Comparison of ENCODE assay signal across 9 cellular contexts in the genomic region with DNA sequence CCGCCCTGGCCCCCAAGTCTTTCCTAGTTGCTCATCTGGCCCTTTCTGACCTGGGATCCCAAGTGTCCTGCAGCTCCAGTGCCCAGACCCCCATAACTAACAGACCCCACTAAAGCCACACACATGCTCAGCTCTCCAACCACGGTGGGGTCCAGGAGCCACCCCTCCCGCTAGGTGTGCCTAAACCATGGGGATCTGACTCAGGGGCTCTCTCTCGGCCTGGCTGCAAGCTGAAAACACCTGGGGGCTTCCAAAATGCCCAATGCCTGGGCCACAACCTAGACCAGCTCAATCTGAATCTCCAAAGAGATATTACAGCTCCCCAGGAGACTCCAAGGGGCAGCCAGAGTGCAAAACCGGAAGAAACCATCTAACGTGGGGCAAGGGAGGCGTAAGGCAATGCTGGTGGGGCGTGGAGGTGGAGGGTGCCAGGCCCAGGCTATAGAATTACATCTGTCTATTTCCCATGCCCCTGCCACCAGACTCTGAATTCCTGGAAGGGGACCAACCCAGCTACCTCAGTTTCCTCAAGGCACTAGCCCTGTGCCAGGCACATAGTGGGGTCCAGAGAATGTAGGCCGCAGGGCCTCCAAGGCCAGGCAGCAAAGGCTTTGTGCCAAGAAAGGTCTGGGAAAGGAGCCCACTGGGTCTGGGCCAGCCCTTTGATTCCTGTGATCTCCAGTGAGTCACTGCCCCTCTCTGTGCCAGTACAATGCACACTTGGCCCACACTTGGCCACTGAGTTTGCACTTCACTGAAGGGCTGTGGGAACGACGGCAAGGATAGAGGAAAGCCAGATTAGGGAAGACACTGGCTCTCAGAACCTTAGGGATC. TPM values are rescaled to one million over a fixed set of nuclear protein-coding genes. Genes with fewer than 3 reads are reported as not detected.
DNase-seq lines count a peak whose midpoint lies in the region; ATAC-seq and TF ChIP-seq lines count a peak whose summit lies in the region.
"Had no signal": no experiment of that assay in that cellular context is flagged by ENCODE, and none has a peak within 500 bp of the region (broad histone marks: within the 10 kb centered on the region; RNA-seq: fewer than 3 reads in every experiment).

No MANE protein-coding gene starts in this region.

- DNase-seq in activated CD4-positive, alpha-beta T cell treated with anti-CD3 and anti-CD28 coated beads, Interleukin-2, amount 10 ng/mL, durations not matched to agents 24 days and 14 days = no peak
- DNase-seq in activated CD4-positive, alpha-beta T cell treated with anti-CD3 and anti-CD28 coated beads, Interleukin-2, amount 50 U/mL, for 1 hour = no peak
- DNase-seq in central memory CD8-positive, alpha-beta T cell (ENCODE audit: low spot score in 2 of 2) = no peak
- DNase-seq in memory B cell (ENCODE audit: low spot score in 2 of 2) = no peak
- DNase-seq in upper lobe of right lung = peak; percentile 84
- no peak for DNase-seq in SW480 (ENCODE audit: low spot score)
- no peak for DNase-seq in HT-29 (ENCODE audit: low spot score)

- ATAC-seq in central memory CD8-positive, alpha-beta T cell (replicated peaks; ENCODE audit: extremely low read depth, poor library complexity, severe bottlenecking) = no peak
- no peak for ATAC-seq in memory B cell (ENCODE audit: low read depth)
- ATAC-seq in upper lobe of right lung = peak; percentile 6
- no peak for ATAC-seq in HG03108 (IDR thresholded peaks at IDR 0.05; ENCODE audit: unreplicated experiment)

- H3K27ac Mint-ChIP-seq in activated CD4-positive, alpha-beta T cell treated with anti-CD3 and anti-CD28 coated beads, Interleukin-2, amount 10 ng/mL, durations not matched to agents 24 days and 14 days = peak overlapping the region; percentile 47
- peak overlapping the region; percentile 77 for H3K27ac Mint-ChIP-seq in central memory CD8-positive, alpha-beta T cell (ENCODE audit: low read depth)
- H3K27ac Mint-ChIP-seq in memory B cell = peak overlapping the region; percentile 64

- no peaks in the 10 kb centered on the region for H3K27me3 Mint-ChIP-seq in activated CD4-positive, alpha-beta T cell treated with anti-CD3 and anti-CD28 coated beads, Interleukin-2, amount 10 ng/mL, durations not matched to agents 24 days and 14 days
- H3K27me3 Mint-ChIP-seq in central memory CD8-positive, alpha-beta T cell = no peaks in the 10 kb centered on the region
- H3K27me3 Mint-ChIP-seq in memory B cell = no peaks in the 10 kb centered on the region

- no peak for TF ChIP-seq CTCF in upper lobe of right lung (IDR thresholded peaks at IDR 0.05)

- no peak overlapping the region for H3K4me3 ChIP-seq in upper lobe of right lung
- H3K4me3 ChIP-seq: BLaER1 treated with 17β-estradiol and CSF1 and Interleukin-3, amounts not matched to agents 10 nM and 100 nM had no signal

- peaks cover 34% of the 10 kb centered on the region for H3K4me1 ChIP-seq in upper lobe of right lung

- peaks cover 57% of the 10 kb centered on the region for H3K36me3 Mint-ChIP-seq in activated CD4-positive, alpha-beta T cell treated with anti-CD3 and anti-CD28 coated beads, Interleukin-2, amount 10 ng/mL, durations not matched to agents 24 days and 14 days (ENCODE audit: low read depth)
- peaks cover 34% of the 10 kb centered on the region for H3K36me3 Mint-ChIP-seq in central memory CD8-positive, alpha-beta T cell (ENCODE audit: insufficient read depth)
- H3K36me3 Mint-ChIP-seq in memory B cell = peaks cover 18% of the 10 kb centered on the region

- peaks cover 39% of the 10 kb centered on the region for H3K36me3 ChIP-seq in upper lobe of right lung

- peaks cover 39% of the 10 kb centered on the region for H3K4me1 Mint-ChIP-seq in activated CD4-positive, alpha-beta T cell treated with anti-CD3 and anti-CD28 coated beads, Interleukin-2, amount 10 ng/mL, durations not matched to agents 24 days and 14 days
- H3K4me1 Mint-ChIP-seq in central memory CD8-positive, alpha-beta T cell = peaks cover 69% of the 10 kb centered on the region
- peaks cover 42% of the 10 kb centered on the region for H3K4me1 Mint-ChIP-seq in memory B cell

- peak overlapping the region; percentile 36 for H3K27ac ChIP-seq in upper lobe of right lung

- H3K4me3 Mint-ChIP-seq in activated CD4-positive, alpha-beta T cell treated with anti-CD3 and anti-CD28 coated beads, Interleukin-2, amount 10 ng/mL, durations not matched to agents 24 days and 14 days = peak overlapping the region; percentile 17
- H3K4me3 Mint-ChIP-seq in central memory CD8-positive, alpha-beta T cell = peak overlapping the region; percentile 16
- no peak overlapping the region for H3K4me3 Mint-ChIP-seq in memory B cell

- no peaks in the 10 kb centered on the region for H3K27me3 ChIP-seq in upper lobe of right lung
- H3K27me3 ChIP-seq: BLaER1 treated with 17β-estradiol and CSF1 and Interleukin-3, amounts not matched to agents 10 nM and 100 nM had no signal

- H3K9me3 Mint-ChIP-seq in activated CD4-positive, alpha-beta T cell treated with anti-CD3 and anti-CD28 coated beads, Interleukin-2, amount 10 ng/mL, durations not matched to agents 24 days and 14 days = no peaks in the 10 kb centered on the region
- H3K9me3 Mint-ChIP-seq in central memory CD8-positive, alpha-beta T cell = no peaks in the 10 kb centered on the region
- H3K9me3 Mint-ChIP-seq in memory B cell = no peaks in the 10 kb centered on the region

- intact Hi-C loops in activated CD4-positive, alpha-beta T cell treated with anti-CD3 and anti-CD28 coated beads, Interleukin-2, amount 10 ng/mL, durations not matched to agents 24 days and 14 days (cut with micrococcal nuclease) = no loop called here
- intact Hi-C loops in upper lobe of right lung (cut with DNase I) = no loop called here

- H3K9me3 ChIP-seq in upper lobe of right lung = no peaks in the 10 kb centered on the region
- H3K9me3 ChIP-seq: BLaER1 treated with 17β-estradiol and CSF1 and Interleukin-3, amounts not matched to agents 10 nM and 100 nM had no signal

RNA-seq across cellular contexts. Expression of gene CD2BP2, which starts 3.3 kb away (rescaled TPM):
- total RNA-seq in activated CD4-positive, alpha-beta T cell treated with anti-CD3 and anti-CD28 coated beads, Interleukin-2, amount 10 ng/mL, durations not matched to agents 24 days and 14 days = 80.5 and 93.2 TPM in 2 replicates
- total RNA-seq in upper lobe of right lung = 51.5 TPM
- total RNA-seq in HT-29 (2014; rRNA removed; shearing (Covaris generic)) = 42.8 and 49.4 TPM in 2 replicates

RNA-seq across cellular contexts. Expression of gene TBC1D10B, which starts 18.5 kb away (rescaled TPM):
- total RNA-seq in activated CD4-positive, alpha-beta T cell treated with anti-CD3 and anti-CD28 coated beads, Interleukin-2, amount 10 ng/mL, durations not matched to agents 24 days and 14 days = 68.9 TPM in 2 replicates
- total RNA-seq in upper lobe of right lung = 36.0 TPM
- total RNA-seq in HT-29 (2014; rRNA removed; shearing (Covaris generic)) = 63.3 and 66.5 TPM in 2 replicates

RNA-seq across cellular contexts. Expression of gene MYL11, which starts 22.8 kb away (rescaled TPM):
- 1.0 and 1.3 TPM in 2 replicates for total RNA-seq in activated CD4-positive, alpha-beta T cell treated with anti-CD3 and anti-CD28 coated beads, Interleukin-2, amount 10 ng/mL, durations not matched to agents 24 days and 14 days
- total RNA-seq in upper lobe of right lung = not detected
- 1.0 TPM in 1 of 2 replicates, not detected in the other for total RNA-seq in HT-29 (2014; rRNA removed; shearing (Covaris generic))

RNA-seq across cellular contexts. Expression of gene SEPTIN1, which starts 30.6 kb away (rescaled TPM):
- total RNA-seq in activated CD4-positive, alpha-beta T cell treated with anti-CD3 and anti-CD28 coated beads, Interleukin-2, amount 10 ng/mL, durations not matched to agents 24 days and 14 days = 162 and 163 TPM in 2 replicates
- total RNA-seq in upper lobe of right lung = 8.6 TPM
- total RNA-seq in HT-29 (2014; rRNA removed; shearing (Covaris generic)) = 0.16 TPM in 1 of 2 replicates, not detected in the other

RNA-seq across cellular contexts. Expression of gene ZNF48, which starts 43.4 kb away (rescaled TPM):
- 16.5 and 18.3 TPM in 2 replicates for total RNA-seq in activated CD4-positive, alpha-beta T cell treated with anti-CD3 and anti-CD28 coated beads, Interleukin-2, amount 10 ng/mL, durations not matched to agents 24 days and 14 days
- total RNA-seq in upper lobe of right lung = 6.1 TPM
- total RNA-seq in HT-29 (2014; rRNA removed; shearing (Covaris generic)) = 19.0 and 20.3 TPM in 2 replicates
